8 cellular contexts compared by ENCODE assay signal in genomic region chr2:138503087-138503442, GRCh38. TPM values are rescaled to one million over a fixed set of nuclear protein-coding genes. Genes with fewer than 3 reads are reported as not detected.
DNase-seq lines count a peak whose midpoint lies in the region; ATAC-seq and TF ChIP-seq lines count a peak whose summit lies in the region.

No MANE protein-coding gene starts in this region.

- H3K27ac Mint-ChIP-seq in activated T-cell treated with anti-CD3 and anti-CD28 coated beads, Interleukin-2, amount 50 U/mL, for 72 hours = peak overlapping the region; percentile 98
- H3K27ac Mint-ChIP-seq in natural killer cell treated with Interleukin-12 subunit alpha and Interleukin-12 subunit beta and Interleukin-15 and Interleukin-18, amount 100 ng/mL, for 72 hours = peak overlapping the region; percentile 94 to 98

- no peaks in the 10 kb centered on the region for H3K9me3 ChIP-seq in OCI-LY1 (ENCODE audit: low read length)

- peaks cover 6 to 11% of the 10 kb centered on the region in 2 donors for H3K36me3 Mint-ChIP-seq in activated T-cell treated with anti-CD3 and anti-CD28 coated beads, Interleukin-2, amount 50 U/mL, for 72 hours (ENCODE audit: insufficient read depth in 2 of 2)
- H3K36me3 Mint-ChIP-seq in natural killer cell treated with Interleukin-12 subunit alpha and Interleukin-12 subunit beta and Interleukin-15 and Interleukin-18, amount 100 ng/mL, for 72 hours = peaks cover 11% of the 10 kb centered on the region

- H3K4me3 ChIP-seq in OCI-LY1 (ENCODE audit: low read depth, low read length, poor library complexity, severe bottlenecking) = peak overlapping the region; percentile 92
- peak overlapping the region; percentile 92 for H3K4me3 ChIP-seq in coronary artery

- H3K9me2 ChIP-seq in OCI-LY1 (ENCODE audit: low read depth, low read length) = no peaks in the 10 kb centered on the region

- no peak overlapping the region for H2AFZ ChIP-seq in OCI-LY1 (ENCODE audit: low read length)

- H3K9me3 Mint-ChIP-seq in activated T-cell treated with anti-CD3 and anti-CD28 coated beads, Interleukin-2, amount 50 U/mL, for 72 hours = no peaks in the 10 kb centered on the region
- no peaks in the 10 kb centered on the region for H3K9me3 Mint-ChIP-seq in natural killer cell treated with Interleukin-12 subunit alpha and Interleukin-12 subunit beta and Interleukin-15 and Interleukin-18, amount 100 ng/mL, for 72 hours

- H3K4me1 Mint-ChIP-seq in activated T-cell treated with anti-CD3 and anti-CD28 coated beads, Interleukin-2, amount 50 U/mL, for 72 hours (ENCODE audit: low read depth) = peaks cover 45% of the 10 kb centered on the region
- peaks cover 36 to 38% of the 10 kb centered on the region in 2 donors for H3K4me1 Mint-ChIP-seq in natural killer cell treated with Interleukin-12 subunit alpha and Interleukin-12 subunit beta and Interleukin-15 and Interleukin-18, amount 100 ng/mL, for 72 hours (ENCODE audit: low read depth in 2 of 2)

- no peaks in the 10 kb centered on the region for H3K27me3 Mint-ChIP-seq in activated T-cell treated with anti-CD3 and anti-CD28 coated beads, Interleukin-2, amount 50 U/mL, for 72 hours (ENCODE audit: low read depth)
- no peaks in the 10 kb centered on the region for H3K27me3 Mint-ChIP-seq in natural killer cell treated with Interleukin-12 subunit alpha and Interleukin-12 subunit beta and Interleukin-15 and Interleukin-18, amount 100 ng/mL, for 72 hours

- DNase-seq in activated T-cell treated with anti-CD3 and anti-CD28 coated beads, Interleukin-2, amount 50 U/mL, for 72 hours = no peak
- DNase-seq in activated T-cell treated with anti-CD3 and anti-CD28 coated beads, Interleukin-2, amount 50 U/mL, for 48 hours = no peak
- DNase-seq in coronary artery (ENCODE audit: low spot score) (no peak), medulla oblongata (ENCODE audit: extremely low spot score) (no peak)
- no peak for DNase-seq in natural killer cell treated with Interleukin-12 subunit alpha and Interleukin-12 subunit beta and Interleukin-15 and Interleukin-18, amount 100 ng/mL, for 72 hours (ENCODE audit: low spot score)

- H3K9ac ChIP-seq in OCI-LY1 (ENCODE audit: low read length) = peak overlapping the region; percentile 92

- TF ChIP-seq CTCF in OCI-LY1 (IDR thresholded peaks at IDR 0.05; ENCODE audit: low read length) (no peak), coronary artery (IDR thresholded peaks at IDR 0.05) (no peak)

- peak; percentile 67 for ATAC-seq in activated T-cell treated with anti-CD3 and anti-CD28 coated beads, Interleukin-2, amount 50 U/mL, for 72 hours (replicated peaks in 1 of 2)
- ATAC-seq in natural killer cell treated with Interleukin-12 subunit alpha and Interleukin-12 subunit beta and Interleukin-15 and Interleukin-18, amount 100 ng/mL, for 72 hours = peak; percentile 63
- ATAC-seq in HG02678 (IDR thresholded peaks at IDR 0.05; ENCODE audit: unreplicated experiment) (no peak), HG03025 (IDR thresholded peaks at IDR 0.05; ENCODE audit: low FRiP score, unreplicated experiment) (no peak)

- H3K27ac ChIP-seq in OCI-LY1 (ENCODE audit: low read depth, low read length, poor library complexity, severe bottlenecking) (peak overlapping the region; percentile 92), coronary artery (peak overlapping the region; percentile 89 to 97)

- H3K4me3 Mint-ChIP-seq in activated T-cell treated with anti-CD3 and anti-CD28 coated beads, Interleukin-2, amount 50 U/mL, for 72 hours = peak overlapping the region; percentile 96 to 98
- peak overlapping the region; percentile 100 for H3K4me3 Mint-ChIP-seq in natural killer cell treated with Interleukin-12 subunit alpha and Interleukin-12 subunit beta and Interleukin-15 and Interleukin-18, amount 100 ng/mL, for 72 hours

- no peaks in the 10 kb centered on the region for H3K27me3 ChIP-seq in OCI-LY1 (ENCODE audit: insufficient read depth, low read length)

- H3K36me3 ChIP-seq in OCI-LY1 (ENCODE audit: insufficient read depth, low read length) = peaks cover 4% of the 10 kb centered on the region; the same call in 1 of the 2 replicates

- no peaks in the 10 kb centered on the region for H4K20me1 ChIP-seq in OCI-LY1 (ENCODE audit: insufficient read depth, low read length)

- peaks cover 53% of the 10 kb centered on the region for H3K4me1 ChIP-seq in OCI-LY1 (ENCODE audit: insufficient read depth, low read length, severe bottlenecking)

- peak overlapping the region; percentile 81 for H3K4me2 ChIP-seq in OCI-LY1 (ENCODE audit: low read length)

- peaks cover 56% of the 10 kb centered on the region for H3K79me2 ChIP-seq in OCI-LY1 (ENCODE audit: insufficient read depth, low read length)

- 0 out of 2 replicates have a peak, but pooled peaks cover 12% of the 10 kb centered on the region for H3F3A ChIP-seq in OCI-LY1 (ENCODE audit: insufficient read depth, low read length)

RNA-seq across cellular contexts. Expression of gene SPOPL, which starts 1.5 kb away (rescaled TPM):
- total RNA-seq in activated T-cell treated with anti-CD3 and anti-CD28 coated beads, Interleukin-2, amount 50 U/mL, for 72 hours = 10 to 100 TPM; 12.1 to 17.3 TPM
- total RNA-seq in natural killer cell treated with Interleukin-12 subunit alpha and Interleukin-12 subunit beta and Interleukin-15 and Interleukin-18, amount 100 ng/mL, for 72 hours = 10 to 100 TPM; 30.0 to 34.5 TPM

Comparison
In these comparisons a context has a peak if more than half of its experiments do, and no peak if none do; other contexts are left out.
1. ATAC-seq: peak in activated T-cell treated with anti-CD3 and anti-CD28 coated beads, Interleukin-2, amount 50 U/mL, for 72 hours (2 of 2) and natural killer cell treated with Interleukin-12 subunit alpha and Interleukin-12 subunit beta and Interleukin-15 and Interleukin-18, amount 100 ng/mL, for 72 hours (2 of 2); none in HG02678 (single experiment) and HG03025 (single experiment).